ENCODE assay signal across 21 cellular contexts in the genomic region with DNA sequence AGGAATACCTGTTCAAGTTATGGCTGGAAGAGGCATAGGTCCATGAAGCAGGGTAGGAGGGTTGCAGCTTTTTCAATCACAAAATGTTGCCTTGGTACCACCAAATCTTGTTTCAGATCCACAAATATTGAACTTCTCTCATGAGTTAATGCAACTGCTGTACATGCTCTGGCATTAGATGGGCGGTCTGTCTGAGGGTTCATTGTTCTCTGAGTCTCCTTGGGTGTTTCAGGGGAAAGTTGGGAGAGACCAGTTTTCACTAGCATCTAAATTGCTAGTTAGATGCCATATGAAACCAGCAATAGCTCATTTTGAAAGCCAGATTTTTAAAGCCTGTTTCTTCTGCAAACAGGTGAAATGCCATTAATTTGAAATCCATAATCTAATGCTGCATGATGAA. TPM values are rescaled to one million over a fixed set of nuclear protein-coding genes. Genes with fewer than 3 reads are reported as not detected.
A peak's percentile ranks its signal among the peaks of the same experiment; 100 is the strongest.
DNase-seq lines count a peak whose midpoint lies in the region; ATAC-seq and TF ChIP-seq lines count a peak whose summit lies in the region.
"Had no signal": no experiment of that assay in that cellular context is flagged by ENCODE, and none has a peak within 500 bp of the region (broad histone marks: within the 10 kb centered on the region; RNA-seq: fewer than 3 reads in every experiment).

No MANE protein-coding gene starts in this region.

- H3K4me2 ChIP-seq in hepatocyte: no peak overlapping the region
- H3K4me2 ChIP-seq: BLaER1 treated with 17β-estradiol and CSF1 and Interleukin-3, amounts not matched to agents 10 nM and 100 nM had no signal

- POLR2A ChIA-PET in activated CD4-positive, alpha-beta memory T cell treated with anti-CD3 and anti-CD28 coated beads for 36 hours (lab: Charles Lee): no interaction called here

- no peaks in the 10 kb centered on the region for H4K20me1 ChIP-seq in hepatocyte (ENCODE audit: insufficient read depth, poor library complexity, severe bottlenecking)
- H4K20me1 ChIP-seq: BLaER1 treated with 17β-estradiol and CSF1 and Interleukin-3, amounts not matched to agents 10 nM and 100 nM had no signal

- ATAC-seq in heart right ventricle: no peak
- ATAC-seq: CD8-positive, alpha-beta T cell; GM12878 had no signal

- H3K9me2 ChIP-seq in hepatocyte (replicated peaks; ENCODE audit: insufficient read depth): no peaks in the 10 kb centered on the region

- WGBS in hepatocyte (ENCODE audit: low lambda C conversion rate, missing lambda C conversion rate): 96% methylated on average over 1 of the region's 1 CpG
- 86 to 87% methylated on average over 1 of the region's 1 CpG for WGBS in heart right ventricle, 2 donors

- H2AFZ ChIP-seq in hepatocyte: no peak overlapping the region
- H2AFZ ChIP-seq: GM23248 had no signal

- CTCF ChIA-PET in activated CD4-positive, alpha-beta memory T cell treated with anti-CD3 and anti-CD28 coated beads for 36 hours (lab: Charles Lee): interaction anchor here (1.4 kb wide), 1 partner anchor 19 kb away, joined by 5 read pairs; no protein-coding TSS in a partner anchor

- H3K27ac ChIP-seq in layer of hippocampus (ENCODE audit: low read depth, low read length) (peak overlapping the region; percentile 9), hepatocyte (no peak overlapping the region), heart right ventricle (no peak overlapping the region)
- H3K27ac ChIP-seq: BLaER1 treated with 17β-estradiol and CSF1 and Interleukin-3, amounts not matched to agents 10 nM and 100 nM; GM23248 had no signal

- H3K27me3 ChIP-seq in layer of hippocampus (ENCODE audit: control insufficient read depth, insufficient read depth, low read length) (no peaks in the 10 kb centered on the region), hepatocyte (no peaks in the 10 kb centered on the region), heart right ventricle (peaks cover 0 to 4% (median 0%) of the 10 kb centered on the region in 7 donors)
- H3K27me3 ChIP-seq: BLaER1 treated with 17β-estradiol and CSF1 and Interleukin-3, amounts not matched to agents 10 nM and 100 nM had no signal

- no peaks in the 10 kb centered on the region for H3K36me3 Mint-ChIP-seq in activated CD4-positive, alpha-beta memory T cell treated with anti-CD3 and anti-CD28 coated beads for 36 hours
- H3K36me3 Mint-ChIP-seq: CD8-positive, alpha-beta T cell had no signal

- DNase-seq in Ammon's horn (ENCODE audit: low spot score): peak; percentile 60
- DNase-seq in pons (ENCODE audit: low spot score): peak; percentile 92
- peak; percentile 74 for DNase-seq in superior temporal gyrus (ENCODE audit: extremely low spot score)
- no peak for DNase-seq in hepatocyte (ENCODE audit: low spot score)
- DNase-seq in activated CD4-positive, alpha-beta memory T cell treated with anti-CD3 and anti-CD28 coated beads for 36 hours: no peak
- no peak for DNase-seq in heart right ventricle
- DNase-seq: 8988T; CD8-positive, alpha-beta T cell; COR-L47; DMS 273 treated with DMSO at 0.1 percent for 48 hours; DMS53; DND-41; EL; GM23248 had no signal

- no peak overlapping the region for H3K4me3 Mint-ChIP-seq in activated CD4-positive, alpha-beta memory T cell treated with anti-CD3 and anti-CD28 coated beads for 36 hours
- H3K4me3 Mint-ChIP-seq: B cell; CD8-positive, alpha-beta T cell had no signal

- intact Hi-C loops in activated CD4-positive, alpha-beta memory T cell treated with anti-CD3 and anti-CD28 coated beads for 36 hours (cut with micrococcal nuclease): no loop called here
- intact Hi-C loops in heart right ventricle (cut with DNase I): no loop called here

- no peaks in the 10 kb centered on the region for H3K9me3 ChIP-seq in hepatocyte (ENCODE audit: low read depth)
- H3K9me3 ChIP-seq in heart right ventricle: no peaks in the 10 kb centered on the region
- H3K9me3 ChIP-seq: BLaER1 treated with 17β-estradiol and CSF1 and Interleukin-3, amounts not matched to agents 10 nM and 100 nM; HAP-1 had no signal

- no peaks in the 10 kb centered on the region for H3K4me1 ChIP-seq in hepatocyte (ENCODE audit: insufficient read depth)
- H3K4me1 ChIP-seq in heart right ventricle: peaks cover 0 to 29% (median 7%) of the 10 kb centered on the region in 9 donors
- H3K4me1 ChIP-seq: HAP-1 had no signal

- H3K4me3 ChIP-seq in hepatocyte (no peak overlapping the region), heart right ventricle (no peak overlapping the region)
- H3K4me3 ChIP-seq: BLaER1 treated with 17β-estradiol and CSF1 and Interleukin-3, amounts not matched to agents 10 nM and 100 nM; GM12878; GM23248; HAP-1 had no signal

- H3K36me3 ChIP-seq in hepatocyte (replicated peaks; ENCODE audit: insufficient read depth, low read depth) (no peaks in the 10 kb centered on the region), heart right ventricle (no peaks in the 10 kb centered on the region)
- H3K36me3 ChIP-seq: BLaER1 treated with 17β-estradiol and CSF1 and Interleukin-3, amounts not matched to agents 10 nM and 100 nM; HAP-1 had no signal

- H3K27me3 Mint-ChIP-seq in activated CD4-positive, alpha-beta memory T cell treated with anti-CD3 and anti-CD28 coated beads for 36 hours: peaks cover 5% of the 10 kb centered on the region

- H3K9me3 Mint-ChIP-seq in activated CD4-positive, alpha-beta memory T cell treated with anti-CD3 and anti-CD28 coated beads for 36 hours: no peaks in the 10 kb centered on the region

- TF ChIP-seq CTCF in hepatocyte (IDR thresholded peaks at IDR 0.05; ENCODE audit: poor library complexity): no peak
- TF ChIP-seq CTCF in heart right ventricle (IDR thresholded peaks at IDR 0.05): no peak

- no peak overlapping the region for H3K27ac Mint-ChIP-seq in activated CD4-positive, alpha-beta memory T cell treated with anti-CD3 and anti-CD28 coated beads for 36 hours
- H3K27ac Mint-ChIP-seq: B cell; CD8-positive, alpha-beta T cell had no signal

- H3K4me1 Mint-ChIP-seq in activated CD4-positive, alpha-beta memory T cell treated with anti-CD3 and anti-CD28 coated beads for 36 hours (ENCODE audit: low read depth): no peaks in the 10 kb centered on the region
- H3K4me1 Mint-ChIP-seq: B cell had no signal

- H3K79me2 ChIP-seq in hepatocyte: no peaks in the 10 kb centered on the region

RNA-seq across cellular contexts. Expression of a gene that starts 27.8 kb away (rescaled TPM):
- total RNA-seq in hepatocyte (15.3 and 28.7 TPM in 2 replicates), heart right ventricle (10 to 100 TPM in 9 of 10 donors, 1 to 10 TPM in 1; 8.8 to 18.0 (median 14.0) TPM)
- polyA plus RNA-seq in hepatocyte (19.7 and 26.0 TPM in 2 replicates), heart right ventricle (10 to 100 TPM in 1 of 2 donors, 1 to 10 TPM in 1; 8.5 to 14.3 TPM)
- 10 to 100 TPM; 88.7 to 93.3 TPM for total RNA-seq in activated CD4-positive, alpha-beta memory T cell treated with anti-CD3 and anti-CD28 coated beads for 36 hours
- total RNA-seq: A673, GM23248 had no signal
- polyA plus RNA-seq: AG04450, GM23248 had no signal

Comparison
In these comparisons a context has a peak if more than half of its experiments do, and no peak if none do; other contexts are left out.
1. DNase-seq: peak in Ammon's horn (single experiment), pons (single experiment) and superior temporal gyrus (single experiment); none in hepatocyte (single experiment), activated CD4-positive, alpha-beta memory T cell treated with anti-CD3 and anti-CD28 coated beads for 36 hours (single experiment) and heart right ventricle (0 of 2).